In genomic region chr7:142445019-142445686, GRCh38 we compare ENCODE assay signal across 9 cellular contexts.
DNase-seq lines count a peak whose midpoint lies in the region; ATAC-seq, FAIRE-seq and TF ChIP-seq lines count a peak whose summit lies in the region.
"Had no signal": no experiment of that assay in that cellular context is flagged by ENCODE, and none has a peak within 500 bp of the region (broad histone marks: within the 10 kb centered on the region; RNA-seq: fewer than 3 reads in every experiment).

No MANE protein-coding gene starts in this region.

- no peaks in the 10 kb centered on the region for H3K9me2 ChIP-seq in SK-N-SH

- DNase-seq in SK-N-SH, result no peak
- DNase-seq in SK-MEL-5 (ENCODE audit: low read depth, low spot score), result peak; percentile 82
- no peak for DNase-seq in bronchial epithelial cell (ENCODE audit: low read depth)
- DNase-seq in stimulated activated CD4-positive, alpha-beta T cell treated with anti-CD3 and anti-CD28 coated beads, Interleukin-1b, Interleukin-23, amount 100 ng/mL, for 48 hours, result peak; percentile 47
- no peak for DNase-seq in T-helper 2 cell treated with Interferon-gamma antibody and Interleukin-4, amounts not matched to agents 5 μg/mL and 100 μg/mL, for 36 hours (ENCODE audit: low spot score)

- H3K27me3 Mint-ChIP-seq in T-helper 2 cell treated with Interferon-gamma antibody and Interleukin-4, amounts not matched to agents 5 μg/mL and 100 μg/mL, for 36 hours (ENCODE audit: low read depth), result peaks cover 15% of the 10 kb centered on the region

- ATAC-seq in SK-N-SH treated with all-trans-retinoic acid at 6 μM for 48 hours (no peak), GM21526 (IDR thresholded peaks at IDR 0.05; ENCODE audit: low FRiP score, unreplicated experiment) (no peak), HG02870 (IDR thresholded peaks at IDR 0.05; ENCODE audit: unreplicated experiment) (no peak)

- TF ChIP-seq EP300 in SK-N-SH (IDR thresholded peaks at IDR 0.05; ENCODE audit: borderline replicate concordance in 1 of 2, low read depth in 1 of 2, low read length in 1 of 2), result no peak

- TF ChIP-seq CTCF in SK-N-SH (IDR thresholded peaks at IDR 0.05) (peak; percentile 38; the same call in 1 of the 2 replicates), bronchial epithelial cell (IDR thresholded peaks at IDR 0.05; ENCODE audit: insufficient read depth, low read length, severe bottlenecking) (peak; percentile 37)

- TF ChIP-seq RAD21 in SK-N-SH (IDR thresholded peaks at IDR 0.05; ENCODE audit: low read length), result no peak

- POLR2A ChIA-PET in SK-N-SH (lab: Yijun Ruan, JAX), result no interaction called here

- H3K4me1 ChIP-seq in SK-N-SH (ENCODE audit: control insufficient read depth in 1 of 2, insufficient read depth in 2 of 2, low read depth in 1 of 2, low read length in 1 of 2), result peaks cover 9 to 19% of the 10 kb centered on the region in 2 experiments
- H3K4me1 ChIP-seq: prostate gland had no signal

- no peaks in the 10 kb centered on the region for H3K79me2 ChIP-seq in SK-N-SH (ENCODE audit: insufficient read depth)

- H3K36me3 Mint-ChIP-seq in T-helper 2 cell treated with Interferon-gamma antibody and Interleukin-4, amounts not matched to agents 5 μg/mL and 100 μg/mL, for 36 hours (ENCODE audit: low read depth), result no peaks in the 10 kb centered on the region

- no peak for FAIRE-seq in bronchial epithelial cell (lab: Jason Lieb, UNC)

- no peak overlapping the region for H3K4me2 ChIP-seq in SK-N-SH

- no peak overlapping the region for H2AFZ ChIP-seq in SK-N-SH (ENCODE audit: low read depth)

- no peak overlapping the region; a peak in 1 of 4 replicates for H3K4me3 ChIP-seq in SK-N-SH (ENCODE audit: low read depth in 2 of 2, low read length in 1 of 2)
- no peak overlapping the region for H3K4me3 ChIP-seq in bronchial epithelial cell (ENCODE audit: low read depth, low read length)
- H3K4me3 ChIP-seq: prostate gland had no signal

- H3F3A ChIP-seq in SK-N-SH (replicated peaks; ENCODE audit: insufficient read depth), result peaks cover 17% of the 10 kb centered on the region

- in situ Hi-C loops in SK-MEL-5 (cut with HindIII; ENCODE audit: low pct_unique_long_range_greater_than_20kb, low sequenced_read_pairs), result no loop called here

- no peak overlapping the region for H3K27ac Mint-ChIP-seq in T-helper 2 cell treated with Interferon-gamma antibody and Interleukin-4, amounts not matched to agents 5 μg/mL and 100 μg/mL, for 36 hours

- H3K36me3 ChIP-seq in SK-N-SH (replicated peaks in 1 of 2; ENCODE audit: control insufficient read depth in 1 of 2, insufficient read depth in 2 of 2, low read length in 1 of 2) (no peaks in the 10 kb centered on the region), bronchial epithelial cell (ENCODE audit: control insufficient read depth, insufficient read depth, low read length) (no peaks in the 10 kb centered on the region)
- H3K36me3 ChIP-seq: prostate gland had no signal

- peaks cover 36% of the 10 kb centered on the region for H3K4me1 Mint-ChIP-seq in T-helper 2 cell treated with Interferon-gamma antibody and Interleukin-4, amounts not matched to agents 5 μg/mL and 100 μg/mL, for 36 hours (ENCODE audit: low read depth)

- H3K27me3 ChIP-seq in SK-N-SH (ENCODE audit: insufficient read depth) (no peaks in the 10 kb centered on the region), bronchial epithelial cell (ENCODE audit: control insufficient read depth, insufficient read depth, low read length) (no peaks in the 10 kb centered on the region)

- H3K9me3 ChIP-seq in SK-N-SH, result no peaks in the 10 kb centered on the region
- H3K9me3 ChIP-seq: prostate gland had no signal

- CTCF ChIA-PET in SK-N-SH (lab: Yijun Ruan, JAX), result interaction anchor here (0.7 to 9.9 kb wide), 8 partner anchors 12 to 1634 kb away, joined by 3 to 151 read pairs (median 3); no protein-coding TSS in a partner anchor

- no peak overlapping the region for H3K4me3 Mint-ChIP-seq in T-helper 2 cell treated with Interferon-gamma antibody and Interleukin-4, amounts not matched to agents 5 μg/mL and 100 μg/mL, for 36 hours

- no peak overlapping the region for H3K27ac ChIP-seq in SK-N-SH (ENCODE audit: low read depth in 2 of 2, low read length in 1 of 2)
- H3K27ac ChIP-seq: prostate gland had no signal

- H4K20me1 ChIP-seq in SK-N-SH (ENCODE audit: insufficient read depth), result no peaks in the 10 kb centered on the region

- H3K9me3 Mint-ChIP-seq in T-helper 2 cell treated with Interferon-gamma antibody and Interleukin-4, amounts not matched to agents 5 μg/mL and 100 μg/mL, for 36 hours, result no peaks in the 10 kb centered on the region

- no peak overlapping the region for H3K9ac ChIP-seq in SK-N-SH

- 86% methylated on average over 7 of the region's 7 CpGs for WGBS in SK-N-SH (ENCODE audit: low lambda C conversion rate)

TF ChIP-seq in SK-N-SH, 30 proteins besides CTCF, POLR2A, EP300 and RAD21:
- TF ChIP-seq RXRA (IDR thresholded peaks at IDR 0.05; ENCODE audit: borderline replicate concordance, low read depth) (no peak), CHD2 (IDR thresholded peaks at IDR 0.05; ENCODE audit: low read length, partially characterized antibody) (no peak), SIN3A (IDR thresholded peaks at IDR 0.05; ENCODE audit: borderline replicate concordance, low read depth, low read length) (no peak), JUND (IDR thresholded peaks at IDR 0.05) (no peak), YY1 (IDR thresholded peaks at IDR 0.05; ENCODE audit: low read depth) (no peak), NFIC (IDR thresholded peaks at IDR 0.05; ENCODE audit: borderline replicate concordance) (no peak), FOSL2 (IDR thresholded peaks at IDR 0.05; ENCODE audit: borderline replicate concordance, low read depth) (no peak), USF1 (IDR thresholded peaks at IDR 0.05; ENCODE audit: borderline replicate concordance, low read depth) (no peak)

TF ChIP-seq in SK-N-SH treated with all-trans-retinoic acid at 6 μM for 48 hours, 23 proteins besides CTCF, POLR2A, EP300 and RAD21:
- TF ChIP-seq OSR1 (CRISPR knock-in tag; IDR thresholded peaks at IDR 0.05) (no peak), BACH2 (CRISPR knock-in tag; IDR thresholded peaks at IDR 0.05; ENCODE audit: borderline replicate concordance) (no peak), CREB5 (CRISPR knock-in tag; IDR thresholded peaks at IDR 0.05; ENCODE audit: low read depth) (no peak), ZNF8 (CRISPR knock-in tag; IDR thresholded peaks at IDR 0.05) (no peak)

Comparison
In these comparisons a context has a peak if more than half of its experiments do, and no peak if none do; other contexts are left out.
1. DNase-seq: peak in SK-MEL-5 (single experiment) and stimulated activated CD4-positive, alpha-beta T cell treated with anti-CD3 and anti-CD28 coated beads, Interleukin-1b, Interleukin-23, amount 100 ng/mL, for 48 hours (single experiment); none in SK-N-SH (single experiment), bronchial epithelial cell (single experiment) and T-helper 2 cell treated with Interferon-gamma antibody and Interleukin-4, amounts not matched to agents 5 μg/mL and 100 μg/mL, for 36 hours (single experiment).